Comparison of ENCODE assay signal across 23 cellular contexts in the genomic region with DNA sequence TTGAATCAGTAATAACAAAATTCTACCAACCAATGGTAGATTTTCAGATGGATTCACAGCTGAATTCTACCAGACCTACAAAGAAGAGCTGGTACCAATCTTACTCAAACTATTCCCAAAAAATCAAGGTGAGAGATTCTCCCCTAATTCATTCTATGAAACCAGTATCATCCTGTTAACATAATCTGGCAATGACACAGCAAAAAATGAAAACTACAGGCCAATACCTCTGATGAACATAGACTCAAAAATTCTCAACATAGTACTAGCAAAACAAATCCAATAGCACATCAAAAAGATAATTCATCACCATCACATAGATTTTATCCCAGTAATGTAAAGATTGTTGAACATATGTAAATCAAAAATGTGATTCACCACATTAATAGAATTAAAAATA.
"Had no signal": no experiment of that assay in that cellular context is flagged by ENCODE, and none has a peak within 500 bp of the region (broad histone marks: within the 10 kb centered on the region; RNA-seq: fewer than 3 reads in every experiment).

No MANE protein-coding gene starts in this region.

- DNase-seq: dermis blood vessel endothelial cell; dorsolateral prefrontal cortex; effector CD4-positive, alpha-beta T cell; effector memory CD4-positive, alpha-beta T cell; foreskin keratinocyte; heart left ventricle; hypothalamus; left cardiac atrium; left lung; left ventricle myocardium superior; lower lobe of right lung; mesenchymal stem cell; mucosa of descending colon; naive B cell had no signal

- H3K4me1 Mint-ChIP-seq: mesothelial cell of epicardium, naive B cell had no signal

- H3K36me3 ChIP-seq: esophagus muscularis mucosa, gastroesophageal sphincter, heart left ventricle, left lung, lower lobe of right lung had no signal

- ATAC-seq: foreskin keratinocyte, gastroesophageal sphincter, heart left ventricle, left cardiac atrium, left lung, left ventricle myocardium superior, lower lobe of right lung, mucosa of descending colon had no signal

- H2AFZ ChIP-seq: hepatocyte had no signal

- H3K4me2 ChIP-seq: hepatocyte had no signal

- H3K9me3 ChIP-seq: esophagus muscularis mucosa, gastroesophageal sphincter, heart left ventricle, left lung, lower lobe of right lung had no signal

- H3K4me3 ChIP-seq: coronary artery, dorsolateral prefrontal cortex, esophagus muscularis mucosa, gastroesophageal sphincter, heart left ventricle, hepatocyte, left lung, lower lobe of right lung, mucosa of descending colon had no signal

- H3K27ac Mint-ChIP-seq: mesothelial cell of epicardium, naive B cell had no signal

- H3K27me3 ChIP-seq: dorsolateral prefrontal cortex, esophagus muscularis mucosa, foreskin keratinocyte, gastroesophageal sphincter, heart left ventricle, hepatocyte, left lung had no signal

- H3K79me2 ChIP-seq: hepatocyte had no signal

- H3K27me3 Mint-ChIP-seq: naive B cell had no signal

- H3K4me3 Mint-ChIP-seq: mesothelial cell of epicardium, naive B cell had no signal

- FAIRE-seq: endothelial cell of umbilical vein, frontal cortex, islet of Langerhans, keratinocyte had no signal

- H3K4me1 ChIP-seq: esophagus muscularis mucosa, foreskin keratinocyte, gastroesophageal sphincter, heart left ventricle, left lung, lower lobe of right lung had no signal

- H3K36me3 Mint-ChIP-seq: mesothelial cell of epicardium, naive B cell had no signal

- H3K27ac ChIP-seq: coronary artery, dorsolateral prefrontal cortex, esophagus muscularis mucosa, foreskin keratinocyte, gastroesophageal sphincter, heart left ventricle, hepatocyte, left lung, lower lobe of right lung had no signal
